Comparison of ENCODE assay signal across 8 cellular contexts in the genomic region with DNA sequence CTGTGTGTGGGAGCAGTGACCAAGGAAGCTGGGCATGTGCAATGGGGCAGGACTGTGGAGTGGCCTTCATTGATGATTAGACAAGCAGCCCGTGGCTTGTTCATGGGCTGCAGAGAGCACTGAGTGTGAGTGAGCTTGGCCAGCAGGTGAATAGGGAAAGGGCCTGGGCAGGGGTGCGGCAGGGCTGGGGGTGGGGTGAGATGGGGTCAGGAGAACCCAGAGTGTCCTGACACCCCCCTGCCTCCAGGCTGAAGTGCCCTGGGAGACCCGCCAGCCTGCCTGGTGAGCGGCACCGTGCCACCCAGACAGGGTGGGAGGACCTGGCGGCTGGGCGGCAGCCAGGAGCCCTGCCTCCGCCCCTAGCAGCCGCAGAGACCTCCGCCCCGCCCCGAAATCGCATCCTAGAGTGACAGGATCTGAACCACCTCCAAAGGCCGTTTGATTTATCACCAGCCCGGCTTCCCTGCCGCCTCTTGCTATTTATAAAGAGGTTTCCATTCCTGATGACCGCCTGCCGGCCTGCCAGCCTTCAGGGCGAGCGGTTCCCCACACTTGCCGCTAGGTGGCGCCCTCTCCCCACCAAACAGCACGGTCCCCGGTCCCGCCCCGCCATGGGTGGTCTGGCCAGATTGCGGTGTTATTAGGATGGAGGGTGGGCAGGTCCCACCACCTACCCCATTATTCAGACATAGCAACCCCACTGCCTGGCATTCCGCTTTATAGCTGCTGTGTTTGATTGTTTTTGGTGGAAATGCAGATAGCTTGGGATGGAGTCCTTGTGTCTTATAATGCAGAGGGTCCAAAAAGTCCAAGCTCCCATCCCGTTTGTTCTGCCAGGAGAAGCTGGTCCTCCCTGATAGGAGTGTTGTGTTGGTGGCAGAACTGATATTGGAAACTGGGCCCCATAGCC. TPM values are rescaled to one million over a fixed set of nuclear protein-coding genes. Genes with fewer than 3 reads are reported as not detected.
DNase-seq lines count a peak whose midpoint lies in the region; ATAC-seq and TF ChIP-seq lines count a peak whose summit lies in the region.

No MANE protein-coding gene starts in this region.

- intact Hi-C loops in left lung (cut with DNase I) = loop anchor here in 1 of 2 donors (10.0 kb wide), 1 partner anchor 262 kb away; no protein-coding TSS in a partner anchor

- no peak overlapping the region for H3K27ac ChIP-seq in left lung

- ATAC-seq in HG02759 (IDR thresholded peaks at IDR 0.05; ENCODE audit: unreplicated experiment) (peak; percentile 76), left lung (peak; percentile 89), HG02588 (IDR thresholded peaks at IDR 0.05; ENCODE audit: unreplicated experiment) (no peak)

- H3K4me3 ChIP-seq in left lung = no peak overlapping the region

- DNase-seq in DMS79 (lab: John Stamatoyannopoulos, UW) (peak; percentile 94), NCI-H2196 treated with DMSO at 0.1 percent for 48 hours (lab: John Stamatoyannopoulos, UW; ENCODE audit: unreplicated experiment) (peak; percentile 93), left lung (peak; percentile 87 to 95)
- DNase-seq in activated CD4-positive, CD25-positive, alpha-beta regulatory T cell treated with anti-CD3 and anti-CD28 coated beads, Interleukin-2, amount 50 U/mL, for 72 hours = peak; percentile 82
- DNase-seq in central memory CD4-positive, alpha-beta T cell = peak; percentile 56
- peak; percentile 56 to 77 for DNase-seq in stimulated activated CD4-positive, alpha-beta T cell treated with anti-CD3 and anti-CD28 coated beads, Interleukin-4, amount 100 ng/mL, for 4 hours

- H3K4me1 ChIP-seq in left lung = peaks cover 0 to 7% of the 10 kb centered on the region in 2 donors

- no peaks in the 10 kb centered on the region for H3K27me3 ChIP-seq in left lung

- no peaks in the 10 kb centered on the region for H3K36me3 ChIP-seq in left lung

- no peaks in the 10 kb centered on the region for H3K9me3 ChIP-seq in left lung

- peak; percentile 97 to 100 for TF ChIP-seq CTCF in left lung (IDR thresholded peaks at IDR 0.05)

RNA-seq across cellular contexts. Expression of gene MYLK2, which starts 3.5 kb away (rescaled TPM):
- total RNA-seq in left lung = not detected

RNA-seq across cellular contexts. Expression of gene FOXS1, which starts 22.7 kb away (rescaled TPM):
- total RNA-seq in left lung = 1 to 10 TPM; 2.5 to 2.9 TPM

RNA-seq across cellular contexts. Expression of gene DUSP15, which starts 47.7 kb away (rescaled TPM):
- total RNA-seq in left lung = 1 to 10 TPM in 1 of 2 donors, under 1 TPM in 1; 0.82 to 1.1 TPM

RNA-seq across cellular contexts. Expression of gene TTLL9, which starts 47.8 kb away (rescaled TPM):
- 1 to 10 TPM in 1 of 2 donors, under 1 TPM in 1; 0.20 to 1.3 TPM for total RNA-seq in left lung
